Comparison of ENCODE assay signal across 9 cellular contexts in genomic region chr3:152302521-152303021, GRCh38. TPM values are rescaled to one million over a fixed set of nuclear protein-coding genes. Genes with fewer than 3 reads are reported as not detected.
DNase-seq lines count a peak whose midpoint lies in the region; ATAC-seq and TF ChIP-seq lines count a peak whose summit lies in the region.
"Had no signal": no experiment of that assay in that cellular context is flagged by ENCODE, and none has a peak within 500 bp of the region (broad histone marks: within the 10 kb centered on the region; RNA-seq: fewer than 3 reads in every experiment).

No MANE protein-coding gene starts in this region.

- no peak overlapping the region for H2AFZ ChIP-seq in neural progenitor cell (replicated peaks)

- H3K4me1 ChIP-seq in neural progenitor cell, result peaks cover 43% of the 10 kb centered on the region

- peaks cover 12% of the 10 kb centered on the region for H3F3A ChIP-seq in neural progenitor cell (ENCODE audit: low read depth)

- no peak overlapping the region for H3K4me3 ChIP-seq in neural progenitor cell

- no peak overlapping the region for H3K9ac ChIP-seq in neural progenitor cell

- no peak overlapping the region for H3K27ac ChIP-seq in neural progenitor cell
- H3K27ac ChIP-seq: C4-2B had no signal

- H3K36me3 ChIP-seq in neural progenitor cell, result no peaks in the 10 kb centered on the region

- peak; percentile 62 for ATAC-seq in HG02678 (IDR thresholded peaks at IDR 0.05; ENCODE audit: unreplicated experiment)

- peaks cover 17% of the 10 kb centered on the region for H3K36me3 Mint-ChIP-seq in neural progenitor cell

- no peak overlapping the region for H3K4me2 ChIP-seq in neural progenitor cell

- H3K4me3 Mint-ChIP-seq in neural progenitor cell, result no peak overlapping the region

- H3K4me1 Mint-ChIP-seq in neural progenitor cell, result peaks cover 42% of the 10 kb centered on the region

- peaks cover 7% of the 10 kb centered on the region for H4K20me1 ChIP-seq in neural progenitor cell (ENCODE audit: low read depth)

- H3K9me3 ChIP-seq in neural progenitor cell (ENCODE audit: low read depth), result no peaks in the 10 kb centered on the region

- H3K79me2 ChIP-seq in neural progenitor cell (ENCODE audit: low read depth), result peaks cover 13% of the 10 kb centered on the region

- no peaks in the 10 kb centered on the region for H3K27me3 Mint-ChIP-seq in neural progenitor cell (ENCODE audit: insufficient read depth, low read depth)

- H3K9me3 Mint-ChIP-seq in neural progenitor cell, result no peaks in the 10 kb centered on the region

- TF ChIP-seq CTCF in neural progenitor cell (IDR thresholded peaks at IDR 0.05), result no peak

- H3K27ac Mint-ChIP-seq in neural progenitor cell, result peak overlapping the region; percentile 47

- H3K27me3 ChIP-seq in neural progenitor cell, result no peaks in the 10 kb centered on the region

- DNase-seq in NCI-H1092 treated with DMSO at 0.1 percent for 48 hours (lab: John Stamatoyannopoulos, UW) (peak; percentile 25), NCI-H1092 (lab: John Stamatoyannopoulos, UW) (no peak), NCI-H69 (lab: John Stamatoyannopoulos, UW) (peak; percentile 9), dedifferentiated amniotic fluid mesenchymal stem cell (ENCODE audit: extremely low spot score) (peak; percentile 81), neural progenitor cell (ENCODE audit: low spot score) (no peak), midbrain (lab: John Stamatoyannopoulos, UW) (no peak)
- no peak for DNase-seq in stimulated activated CD4-positive, alpha-beta T cell treated with anti-CD3 and anti-CD28 coated beads, Interleukin-2, amount 100 ng/mL, for 48 hours

RNA-seq across cellular contexts. Expression of gene MBNL1, which starts 33.8 kb away (rescaled TPM):
- 9.8 and 14.7 TPM in 2 replicates for total RNA-seq in neural progenitor cell (ENCODE audit: low replicate concordance)

Comparison
In these comparisons a context has a peak if more than half of its experiments do, and no peak if none do; other contexts are left out.
1. DNase-seq: peak in NCI-H1092 treated with DMSO at 0.1 percent for 48 hours (single experiment), NCI-H69 (single experiment) and dedifferentiated amniotic fluid mesenchymal stem cell (single experiment); none in NCI-H1092 (single experiment), neural progenitor cell (single experiment), stimulated activated CD4-positive, alpha-beta T cell treated with anti-CD3 and anti-CD28 coated beads, Interleukin-2, amount 100 ng/mL, for 48 hours (0 of 2) and midbrain (single experiment).